In the genomic region with DNA sequence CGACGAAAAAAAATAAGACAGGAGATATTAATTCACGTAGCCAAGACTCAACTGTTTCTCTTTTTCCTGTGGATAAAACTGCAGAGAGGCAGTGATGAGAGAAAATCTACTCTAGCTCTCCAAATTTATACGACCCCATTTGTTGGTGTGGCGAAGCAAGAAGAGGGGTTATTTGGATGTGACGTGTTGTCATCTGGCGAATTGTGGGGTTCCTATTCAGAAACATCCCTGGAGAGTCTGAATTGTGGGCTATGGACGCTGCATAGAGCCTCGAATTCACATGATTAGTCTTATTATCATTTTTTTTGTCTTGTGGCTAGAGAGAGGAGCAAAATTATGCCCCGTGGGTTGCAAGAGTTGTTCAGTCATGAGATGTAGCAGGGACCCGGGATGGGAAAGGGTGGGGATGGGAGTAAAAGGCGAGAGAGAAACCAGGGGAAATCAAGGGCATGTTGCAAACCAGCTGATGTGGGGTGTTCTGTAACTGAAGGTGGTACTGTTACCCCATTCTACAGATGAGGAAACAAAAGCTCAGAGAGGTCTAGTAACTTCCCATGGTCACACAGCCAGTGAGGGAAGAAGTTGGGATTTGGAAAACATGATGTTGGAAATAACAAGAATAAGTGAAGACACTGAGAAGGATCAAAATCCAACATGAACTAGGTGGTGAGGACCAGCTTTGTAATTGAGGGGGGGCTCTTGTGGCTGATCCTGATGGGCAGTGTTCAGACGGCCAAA, we compare ENCODE assay signal across 18 cellular contexts.
DNase-seq lines count a peak whose midpoint lies in the region; ATAC-seq and TF ChIP-seq lines count a peak whose summit lies in the region.
"Had no signal": no experiment of that assay in that cellular context is flagged by ENCODE, and none has a peak within 500 bp of the region (broad histone marks: within the 10 kb centered on the region; RNA-seq: fewer than 3 reads in every experiment).

No MANE protein-coding gene starts in this region.

- H3K36me3 Mint-ChIP-seq in activated T-cell treated with anti-CD3 and anti-CD28 coated beads, Interleukin-2, amount 50 U/mL, for 72 hours (ENCODE audit: insufficient read depth in 2 of 2): peaks cover 0 to 1% of the 10 kb centered on the region in 2 donors
- H3K36me3 Mint-ChIP-seq in dendritic cell treated with granulocyte-macrophage colony-stimulating factor and Interleukin-4, amounts not matched to agents 40 ng/mL and 50 ng/mL, for 4 days (ENCODE audit: low read depth): peaks cover 5% of the 10 kb centered on the region
- H3K36me3 Mint-ChIP-seq in stimulated activated memory B cell treated with anti-CD40 and anti-IgM and Interleukin-4, amounts not matched to agents 10 μg/mL and 1 μg/mL and 100 μg/mL, for 72 hours: peaks cover 14% of the 10 kb centered on the region
- no peaks in the 10 kb centered on the region for H3K36me3 Mint-ChIP-seq in activated CD4-positive, alpha-beta memory T cell treated with anti-CD3 and anti-CD28 coated beads for 36 hours
- H3K36me3 Mint-ChIP-seq: WTC11 had no signal

- POLR2A ChIA-PET in activated CD4-positive, alpha-beta memory T cell treated with anti-CD3 and anti-CD28 coated beads for 36 hours (lab: Charles Lee): interaction anchor here (0.7 kb wide), 1 partner anchor 239 kb away, joined by 3 read pairs; no protein-coding TSS in a partner anchor

- CTCF ChIA-PET in activated CD4-positive, alpha-beta memory T cell treated with anti-CD3 and anti-CD28 coated beads for 36 hours (lab: Charles Lee): interaction anchor here (0.6 kb wide), 1 partner anchor 797 kb away, joined by 3 read pairs; no protein-coding TSS in a partner anchor

- TF ChIP-seq CTCF in OCI-LY1 (IDR thresholded peaks at IDR 0.05; ENCODE audit: low read length): no peak

- H3K27ac Mint-ChIP-seq in activated T-cell treated with anti-CD3 and anti-CD28 coated beads, Interleukin-2, amount 50 U/mL, for 72 hours: peak overlapping the region; percentile 14
- peak overlapping the region; percentile 32 for H3K27ac Mint-ChIP-seq in dendritic cell treated with granulocyte-macrophage colony-stimulating factor and Interleukin-4, amounts not matched to agents 40 ng/mL and 50 ng/mL, for 4 days
- peak overlapping the region; percentile 89 for H3K27ac Mint-ChIP-seq in stimulated activated memory B cell treated with anti-CD40 and anti-IgM and Interleukin-4, amounts not matched to agents 10 μg/mL and 1 μg/mL and 100 μg/mL, for 72 hours
- no peak overlapping the region for H3K27ac Mint-ChIP-seq in activated CD4-positive, alpha-beta memory T cell treated with anti-CD3 and anti-CD28 coated beads for 36 hours
- H3K27ac Mint-ChIP-seq: type B pancreatic cell, WTC11 had no signal

- peaks cover 92% of the 10 kb centered on the region for H3K4me1 ChIP-seq in OCI-LY1 (ENCODE audit: insufficient read depth, low read length, severe bottlenecking)
- H3K4me1 ChIP-seq: A549 had no signal

- no peak for DNase-seq in activated T-cell treated with anti-CD3 and anti-CD28 coated beads, Interleukin-2, amount 50 U/mL, for 72 hours
- no peak for DNase-seq in activated T-cell treated with anti-CD3 and anti-CD28 coated beads for 4 hours
- no peak for DNase-seq in activated CD4-positive, alpha-beta memory T cell treated with anti-CD3 and anti-CD28 coated beads for 36 hours
- DNase-seq: activated effector memory CD4-positive, alpha-beta T cell treated with Interleukin-2 at 50 U/mL for 16 hours; H7; kidney glomerular epithelial cell; NCI-H2029 treated with DMSO at 0.1 percent for 48 hours; stimulated activated naive B cell treated with anti-CD40 and anti-IgM and Interleukin-4, amounts not matched to agents 10 μg/mL and 1 μg/mL and 100 μg/mL, for 72 hours had no signal

- H3K9ac ChIP-seq in OCI-LY1 (ENCODE audit: low read length): peak overlapping the region; percentile 53

- H3K4me2 ChIP-seq in OCI-LY1 (ENCODE audit: low read length): peak overlapping the region; percentile 57
- H3K4me2 ChIP-seq: A549 had no signal

- no peaks in the 10 kb centered on the region for H3K27me3 ChIP-seq in OCI-LY1 (ENCODE audit: insufficient read depth, low read length)

- H3K9me2 ChIP-seq in OCI-LY1 (ENCODE audit: low read depth, low read length): no peaks in the 10 kb centered on the region

- no peaks in the 10 kb centered on the region for H3K36me3 ChIP-seq in OCI-LY1 (ENCODE audit: insufficient read depth, low read length)

- H3K27ac ChIP-seq in OCI-LY1 (ENCODE audit: low read depth, low read length, poor library complexity, severe bottlenecking): peak overlapping the region; percentile 99
- H3K27ac ChIP-seq: A549, C4-2B had no signal

- no peaks in the 10 kb centered on the region for H3K9me3 Mint-ChIP-seq in activated T-cell treated with anti-CD3 and anti-CD28 coated beads, Interleukin-2, amount 50 U/mL, for 72 hours
- peaks cover 10% of the 10 kb centered on the region for H3K9me3 Mint-ChIP-seq in dendritic cell treated with granulocyte-macrophage colony-stimulating factor and Interleukin-4, amounts not matched to agents 40 ng/mL and 50 ng/mL, for 4 days
- peaks cover 7% of the 10 kb centered on the region for H3K9me3 Mint-ChIP-seq in stimulated activated memory B cell treated with anti-CD40 and anti-IgM and Interleukin-4, amounts not matched to agents 10 μg/mL and 1 μg/mL and 100 μg/mL, for 72 hours
- H3K9me3 Mint-ChIP-seq in activated CD4-positive, alpha-beta memory T cell treated with anti-CD3 and anti-CD28 coated beads for 36 hours: no peaks in the 10 kb centered on the region
- H3K9me3 Mint-ChIP-seq: type B pancreatic cell, WTC11 had no signal

- no peak overlapping the region for H2AFZ ChIP-seq in OCI-LY1 (ENCODE audit: low read length)

- peaks cover 13% of the 10 kb centered on the region for H3F3A ChIP-seq in OCI-LY1 (ENCODE audit: insufficient read depth, low read length)

- intact Hi-C loops in dendritic cell treated with granulocyte-macrophage colony-stimulating factor and Interleukin-4, amounts not matched to agents 40 ng/mL and 50 ng/mL, for 4 days (cut with micrococcal nuclease): no loop called here
- intact Hi-C loops in activated CD4-positive, alpha-beta memory T cell treated with anti-CD3 and anti-CD28 coated beads for 36 hours (cut with micrococcal nuclease): loop anchor here (5.0 kb wide), 1 partner anchor 68 kb away; a partner anchor contains a TSS

- H3K4me1 Mint-ChIP-seq in activated T-cell treated with anti-CD3 and anti-CD28 coated beads, Interleukin-2, amount 50 U/mL, for 72 hours (ENCODE audit: low read depth): peaks cover 65% of the 10 kb centered on the region
- H3K4me1 Mint-ChIP-seq in dendritic cell treated with granulocyte-macrophage colony-stimulating factor and Interleukin-4, amounts not matched to agents 40 ng/mL and 50 ng/mL, for 4 days (ENCODE audit: low read depth): peaks cover 38% of the 10 kb centered on the region
- peaks cover 74% of the 10 kb centered on the region for H3K4me1 Mint-ChIP-seq in stimulated activated memory B cell treated with anti-CD40 and anti-IgM and Interleukin-4, amounts not matched to agents 10 μg/mL and 1 μg/mL and 100 μg/mL, for 72 hours
- H3K4me1 Mint-ChIP-seq in activated CD4-positive, alpha-beta memory T cell treated with anti-CD3 and anti-CD28 coated beads for 36 hours (ENCODE audit: low read depth): peaks cover 57% of the 10 kb centered on the region

- no peak for ATAC-seq in activated T-cell treated with anti-CD3 and anti-CD28 coated beads, Interleukin-2, amount 50 U/mL, for 72 hours (replicated peaks in 1 of 2)
- no peak for ATAC-seq in stimulated activated memory B cell treated with anti-CD40 and anti-IgM and Interleukin-4, amounts not matched to agents 10 μg/mL and 1 μg/mL and 100 μg/mL, for 72 hours
- ATAC-seq in GM19035 (IDR thresholded peaks at IDR 0.05; ENCODE audit: unreplicated experiment) (no peak), GM21528 (IDR thresholded peaks at IDR 0.05; ENCODE audit: low FRiP score, unreplicated experiment) (no peak)
- ATAC-seq: A549, Right ventricle myocardium inferior, WTC11 had no signal

- H4K20me1 ChIP-seq in OCI-LY1 (ENCODE audit: insufficient read depth, low read length): no peaks in the 10 kb centered on the region

- peak overlapping the region in 1 of 2 donors; percentile 13 for H3K4me3 Mint-ChIP-seq in activated T-cell treated with anti-CD3 and anti-CD28 coated beads, Interleukin-2, amount 50 U/mL, for 72 hours
- no peak overlapping the region for H3K4me3 Mint-ChIP-seq in dendritic cell treated with granulocyte-macrophage colony-stimulating factor and Interleukin-4, amounts not matched to agents 40 ng/mL and 50 ng/mL, for 4 days
- H3K4me3 Mint-ChIP-seq in stimulated activated memory B cell treated with anti-CD40 and anti-IgM and Interleukin-4, amounts not matched to agents 10 μg/mL and 1 μg/mL and 100 μg/mL, for 72 hours: peak overlapping the region; percentile 56
- no peak overlapping the region for H3K4me3 Mint-ChIP-seq in activated CD4-positive, alpha-beta memory T cell treated with anti-CD3 and anti-CD28 coated beads for 36 hours
- H3K4me3 Mint-ChIP-seq: type B pancreatic cell, WTC11 had no signal

- H3K27me3 Mint-ChIP-seq in activated T-cell treated with anti-CD3 and anti-CD28 coated beads, Interleukin-2, amount 50 U/mL, for 72 hours (ENCODE audit: low read depth): no peaks in the 10 kb centered on the region
- peaks cover 5% of the 10 kb centered on the region for H3K27me3 Mint-ChIP-seq in dendritic cell treated with granulocyte-macrophage colony-stimulating factor and Interleukin-4, amounts not matched to agents 40 ng/mL and 50 ng/mL, for 4 days
- no peaks in the 10 kb centered on the region for H3K27me3 Mint-ChIP-seq in stimulated activated memory B cell treated with anti-CD40 and anti-IgM and Interleukin-4, amounts not matched to agents 10 μg/mL and 1 μg/mL and 100 μg/mL, for 72 hours
- no peaks in the 10 kb centered on the region for H3K27me3 Mint-ChIP-seq in activated CD4-positive, alpha-beta memory T cell treated with anti-CD3 and anti-CD28 coated beads for 36 hours
- H3K27me3 Mint-ChIP-seq: stimulated activated naive B cell treated with anti-CD40 and anti-IgM and Interleukin-4, amounts not matched to agents 10 μg/mL and 1 μg/mL and 100 μg/mL, for 72 hours had no signal

- no peaks in the 10 kb centered on the region; the same call in 1 of the 2 replicates for H3K9me3 ChIP-seq in OCI-LY1 (ENCODE audit: low read length)
- H3K9me3 ChIP-seq: A549 had no signal

- H3K4me3 ChIP-seq in OCI-LY1 (ENCODE audit: low read depth, low read length, poor library complexity, severe bottlenecking): peak overlapping the region; percentile 24
- H3K4me3 ChIP-seq: A549 had no signal

- H3K79me2 ChIP-seq in OCI-LY1 (ENCODE audit: insufficient read depth, low read length): no peaks in the 10 kb centered on the region
